ENCODE assay signal across 1 cellular context in genomic region chr20:17939622-17940446, GRCh38.
TF ChIP-seq lines count a peak whose summit lies in the region.

No MANE protein-coding gene starts in this region.

TF ChIP-seq in HepG2, 621 proteins besides CTCF, POLR2A, EP300 and RAD21 (continued from another document and continues in another):
- TF ChIP-seq ZNF609 (CRISPR knock-in tag; IDR thresholded peaks at IDR 0.05; ENCODE audit: borderline replicate concordance), result no peak
- TF ChIP-seq, protein P1, sequence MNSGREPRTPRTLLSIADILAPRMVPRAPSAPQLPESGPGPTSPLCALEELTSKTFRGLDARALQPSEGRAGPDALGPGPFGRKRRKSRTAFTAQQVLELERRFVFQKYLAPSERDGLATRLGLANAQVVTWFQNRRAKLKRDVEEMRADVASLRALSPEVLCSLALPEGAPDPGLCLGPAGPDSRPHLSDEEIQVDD (CRISPR knock-in tag; IDR thresholded peaks at IDR 0.05; ENCODE audit: borderline replicate concordance), result no peak
- no peak for TF ChIP-seq ZNF441 (CRISPR knock-in tag; IDR thresholded peaks at IDR 0.05; ENCODE audit: borderline replicate concordance)
- TF ChIP-seq NR2F2 (IDR thresholded peaks at IDR 0.05; ENCODE audit: borderline replicate concordance, low read depth), result 0 out of 2 replicates have a peak, but pooled peaks have one; percentile 15
- TF ChIP-seq KLF16 (CRISPR knock-in tag; IDR thresholded peaks at IDR 0.05), result no peak
- TF ChIP-seq KLF11 (CRISPR knock-in tag; IDR thresholded peaks at IDR 0.05), result no peak
- no peak for TF ChIP-seq HMGXB3 (CRISPR knock-in tag; IDR thresholded peaks at IDR 0.05; ENCODE audit: borderline replicate concordance)
- TF ChIP-seq ZNF431 (CRISPR knock-in tag; IDR thresholded peaks at IDR 0.05; ENCODE audit: borderline replicate concordance, low read depth), result 0 out of 2 replicates have a peak, but pooled peaks have one; percentile 44
- peak; percentile 92; the same call in 1 of the 2 replicates for TF ChIP-seq ZNF615 (CRISPR knock-in tag; IDR thresholded peaks at IDR 0.05; ENCODE audit: borderline replicate concordance)
- peak; percentile 74 for TF ChIP-seq POLR2G (IDR thresholded peaks at IDR 0.05; ENCODE audit: low read depth, low read length)
- TF ChIP-seq ARNT (IDR thresholded peaks at IDR 0.05), result no peak
- TF ChIP-seq NR1H2 (CRISPR knock-in tag; IDR thresholded peaks at IDR 0.05; ENCODE audit: borderline replicate concordance, low read depth), result 0 out of 2 replicates have a peak, but pooled peaks have one; percentile 52
- TF ChIP-seq SP4 (CRISPR knock-in tag; IDR thresholded peaks at IDR 0.05), result no peak; the same call in 1 of the 2 replicates
- no peak for TF ChIP-seq HES4 (CRISPR knock-in tag; IDR thresholded peaks at IDR 0.05; ENCODE audit: borderline replicate concordance)
- no peak for TF ChIP-seq HCFC1 (IDR thresholded peaks at IDR 0.05; ENCODE audit: low read depth, low read length)
- no peak for TF ChIP-seq SMARCC2 (IDR thresholded peaks at IDR 0.05)
- TF ChIP-seq ZNF234 (CRISPR knock-in tag; conservative IDR thresholded peaks at IDR 0.05), result no peak
- no peak for TF ChIP-seq KLF9 (CRISPR knock-in tag; IDR thresholded peaks at IDR 0.05; ENCODE audit: low read depth)
- TF ChIP-seq ZNF44 (CRISPR knock-in tag; IDR thresholded peaks at IDR 0.05), result no peak; the same call in 1 of the 2 replicates
- TF ChIP-seq SRY (CRISPR knock-in tag; IDR thresholded peaks at IDR 0.05), result 0 out of 2 replicates have a peak, but pooled peaks have one; percentile 24
- no peak for TF ChIP-seq SETDB1 (CRISPR knock-in tag; IDR thresholded peaks at IDR 0.05; ENCODE audit: borderline replicate concordance)
- no peak for TF ChIP-seq SMYD3 (CRISPR knock-in tag; IDR thresholded peaks at IDR 0.05)
- no peak for TF ChIP-seq ZBTB43 (CRISPR knock-in tag; conservative IDR thresholded peaks at IDR 0.05)
- 0 out of 2 replicates have a peak, but pooled peaks have one; percentile 53 for TF ChIP-seq MTF1 (CRISPR knock-in tag; IDR thresholded peaks at IDR 0.05)
- TF ChIP-seq NFE2L2 (IDR thresholded peaks at IDR 0.05; ENCODE audit: low read length), result no peak
- TF ChIP-seq, protein P2, sequence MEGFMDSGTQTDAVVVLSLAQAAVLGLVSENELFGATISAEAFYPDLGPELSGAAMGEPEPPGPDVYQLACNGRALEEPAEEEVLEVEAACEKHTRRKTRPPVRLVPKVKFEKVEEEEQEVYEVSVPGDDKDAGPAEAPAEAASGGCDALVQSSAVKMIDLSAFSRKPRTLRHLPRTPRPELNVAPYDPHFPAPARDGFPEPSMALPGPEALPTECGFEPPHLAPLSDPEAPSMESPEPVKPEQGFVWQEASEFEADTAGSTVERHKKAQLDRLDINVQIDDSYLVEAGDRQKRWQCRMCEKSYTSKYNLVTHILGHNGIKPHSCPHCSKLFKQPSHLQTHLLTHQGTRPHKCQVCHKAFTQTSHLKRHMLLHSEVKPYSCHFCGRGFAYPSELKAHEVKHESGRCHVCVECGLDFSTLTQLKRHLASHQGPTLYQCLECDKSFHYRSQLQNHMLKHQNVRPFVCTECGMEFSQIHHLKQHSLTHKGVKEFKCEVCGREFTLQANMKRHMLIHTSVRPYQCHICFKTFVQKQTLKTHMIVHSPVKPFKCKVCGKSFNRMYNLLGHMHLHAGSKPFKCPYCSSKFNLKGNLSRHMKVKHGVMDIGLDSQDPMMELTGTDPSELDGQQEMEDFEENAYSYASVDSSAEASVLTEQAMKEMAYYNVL (CRISPR knock-in tag; IDR thresholded peaks at IDR 0.05; ENCODE audit: borderline replicate concordance), result 0 out of 2 replicates have a peak, but pooled peaks have one; percentile 39
- TF ChIP-seq ZNF335 (CRISPR knock-in tag; IDR thresholded peaks at IDR 0.05), result no peak
- TF ChIP-seq SP5 (CRISPR knock-in tag; IDR thresholded peaks at IDR 0.05; ENCODE audit: borderline replicate concordance, low read depth), result no peak
- TF ChIP-seq ZNF318 (CRISPR knock-in tag; IDR thresholded peaks at IDR 0.05), result no peak
- 0 out of 2 replicates have a peak, but pooled peaks have one; percentile 53 for TF ChIP-seq ONECUT2 (CRISPR knock-in tag; IDR thresholded peaks at IDR 0.05)
- TF ChIP-seq NCOA1 (CRISPR knock-in tag; IDR thresholded peaks at IDR 0.05), result no peak
- no peak for TF ChIP-seq ARID3A (IDR thresholded peaks at IDR 0.05; ENCODE audit: low read depth, low read length)
- TF ChIP-seq ZFP41 (CRISPR knock-in tag; IDR thresholded peaks at IDR 0.05; ENCODE audit: borderline replicate concordance), result peak; percentile 15; the same call in 1 of the 2 replicates
- no peak for TF ChIP-seq ZNF768 (CRISPR knock-in tag; IDR thresholded peaks at IDR 0.05)
- TF ChIP-seq SNRNP70 (IDR thresholded peaks at IDR 0.05; ENCODE audit: low read depth, low read length), result no peak
- 0 out of 2 replicates have a peak, but pooled peaks have one; percentile 44 for TF ChIP-seq ZSCAN30 (CRISPR knock-in tag; IDR thresholded peaks at IDR 0.05)
